ENCODE assay signal across 8 cellular contexts in genomic region chr12:76621582-76622024, GRCh38.
DNase-seq lines count a peak whose midpoint lies in the region; ATAC-seq lines count a peak whose summit lies in the region.

No MANE protein-coding gene starts in this region.

- DNase-seq in CD8-positive, alpha-beta memory T cell = peak; percentile 45 to 75 (median 51)
- DNase-seq in HPDE6-E6E7 (ENCODE audit: extremely low spot score) (peak; percentile 51), NCI-H82 treated with DMSO at 0.1 percent for 48 hours (lab: John Stamatoyannopoulos, UW; ENCODE audit: unreplicated experiment) (peak; percentile 56), midbrain (lab: John Stamatoyannopoulos, UW) (peak; percentile 75)
- DNase-seq in activated CD8-positive, alpha-beta T cell treated with anti-CD3 and anti-CD28 coated beads, Interleukin-2, amount 10 ng/mL, durations not matched to agents 7 days and 5 days = peak; percentile 74
- peak; percentile 78 for DNase-seq in stimulated activated CD8-positive, alpha-beta memory T cell treated with anti-CD3 and anti-CD28 coated beads, Interleukin-4, amount 100 ng/mL, for 48 hours

- CTCF ChIA-PET in CD8-positive, alpha-beta memory T cell (lab: Charles Lee) = interaction anchor here (0.6 to 2.9 kb wide), 11 partner anchors 9 to 623 kb away, joined by 3 to 58 read pairs (median 4); no protein-coding TSS in a partner anchor
- CTCF ChIA-PET in activated CD8-positive, alpha-beta T cell treated with anti-CD3 and anti-CD28 coated beads, Interleukin-2, amount 10 ng/mL, durations not matched to agents 7 days and 5 days (lab: Charles Lee) = interaction anchor here (0.6 to 2.4 kb wide), 21 partner anchors 11 to 1084 kb away, joined by 3 to 54 read pairs (median 3); partner anchors contain the start of gene ZDHHC17

- H3K9me3 ChIP-seq in CD8-positive, alpha-beta memory T cell (ENCODE audit: low read length) = no peaks in the 10 kb centered on the region
- no peaks in the 10 kb centered on the region for H3K9me3 ChIP-seq in endocrine pancreas (ENCODE audit: control insufficient read depth, low read length)

- no peak overlapping the region for H3K4me3 Mint-ChIP-seq in CD8-positive, alpha-beta memory T cell
- no peak overlapping the region for H3K4me3 Mint-ChIP-seq in activated CD8-positive, alpha-beta T cell treated with anti-CD3 and anti-CD28 coated beads, Interleukin-2, amount 10 ng/mL, durations not matched to agents 7 days and 5 days

- no peaks in the 10 kb centered on the region for H3K36me3 ChIP-seq in CD8-positive, alpha-beta memory T cell (ENCODE audit: insufficient read depth, low read length)
- no peaks in the 10 kb centered on the region for H3K36me3 ChIP-seq in endocrine pancreas (ENCODE audit: control insufficient read depth, insufficient read depth, low read length)

- no peaks in the 10 kb centered on the region for H3K36me3 Mint-ChIP-seq in CD8-positive, alpha-beta memory T cell
- H3K36me3 Mint-ChIP-seq in activated CD8-positive, alpha-beta T cell treated with anti-CD3 and anti-CD28 coated beads, Interleukin-2, amount 10 ng/mL, durations not matched to agents 7 days and 5 days (ENCODE audit: low read depth) = no peaks in the 10 kb centered on the region

- H3K27me3 Mint-ChIP-seq in CD8-positive, alpha-beta memory T cell = peaks cover 0 to 4% of the 10 kb centered on the region in 2 donors
- no peaks in the 10 kb centered on the region for H3K27me3 Mint-ChIP-seq in activated CD8-positive, alpha-beta T cell treated with anti-CD3 and anti-CD28 coated beads, Interleukin-2, amount 10 ng/mL, durations not matched to agents 7 days and 5 days (ENCODE audit: low read depth)

- no peak overlapping the region for H3K27ac Mint-ChIP-seq in CD8-positive, alpha-beta memory T cell
- H3K27ac Mint-ChIP-seq in activated CD8-positive, alpha-beta T cell treated with anti-CD3 and anti-CD28 coated beads, Interleukin-2, amount 10 ng/mL, durations not matched to agents 7 days and 5 days = no peak overlapping the region

- no peaks in the 10 kb centered on the region for H3K4me1 ChIP-seq in CD8-positive, alpha-beta memory T cell (ENCODE audit: insufficient read depth, low read length)
- H3K4me1 ChIP-seq in endocrine pancreas (ENCODE audit: control insufficient read depth, insufficient read depth, low read length) = peaks cover 10% of the 10 kb centered on the region

- no peaks in the 10 kb centered on the region for H3K9me3 Mint-ChIP-seq in CD8-positive, alpha-beta memory T cell
- no peaks in the 10 kb centered on the region for H3K9me3 Mint-ChIP-seq in activated CD8-positive, alpha-beta T cell treated with anti-CD3 and anti-CD28 coated beads, Interleukin-2, amount 10 ng/mL, durations not matched to agents 7 days and 5 days (ENCODE audit: insufficient read depth)

- H3K27ac ChIP-seq in CD8-positive, alpha-beta memory T cell (ENCODE audit: low read depth, low read length) = no peak overlapping the region

- POLR2A ChIA-PET in CD8-positive, alpha-beta memory T cell (lab: Charles Lee) = interaction anchor here (0.6 kb wide), 1 partner anchor 159 kb away, joined by 5 read pairs; no protein-coding TSS in a partner anchor
- POLR2A ChIA-PET in activated CD8-positive, alpha-beta T cell treated with anti-CD3 and anti-CD28 coated beads, Interleukin-2, amount 10 ng/mL, durations not matched to agents 7 days and 5 days (lab: Charles Lee) = interaction anchor here (0.7 kb wide), 1 partner anchor 123 kb away, joined by 3 read pairs; no protein-coding TSS in a partner anchor

- no peaks in the 10 kb centered on the region for H3K27me3 ChIP-seq in CD8-positive, alpha-beta memory T cell (ENCODE audit: insufficient read depth, low read length, poor library complexity, severe bottlenecking)
- no peaks in the 10 kb centered on the region for H3K27me3 ChIP-seq in endocrine pancreas (ENCODE audit: control insufficient read depth, insufficient read depth, low read length)

- no peak overlapping the region for H3K9ac ChIP-seq in endocrine pancreas (ENCODE audit: control insufficient read depth, insufficient read depth, low read length)

- peaks cover 0 to 3% (median 2%) of the 10 kb centered on the region in 3 donors for H3K4me1 Mint-ChIP-seq in CD8-positive, alpha-beta memory T cell
- H3K4me1 Mint-ChIP-seq in activated CD8-positive, alpha-beta T cell treated with anti-CD3 and anti-CD28 coated beads, Interleukin-2, amount 10 ng/mL, durations not matched to agents 7 days and 5 days (ENCODE audit: low read depth) = peaks cover 2% of the 10 kb centered on the region

- ATAC-seq in GM19452 (IDR thresholded peaks at IDR 0.05; ENCODE audit: unreplicated experiment) = peak; percentile 81
- ATAC-seq in activated CD8-positive, alpha-beta T cell treated with anti-CD3 and anti-CD28 coated beads, Interleukin-2, amount 10 ng/mL, durations not matched to agents 7 days and 5 days = peak; percentile 64

- no peak overlapping the region for H3K4me3 ChIP-seq in CD8-positive, alpha-beta memory T cell (ENCODE audit: low read length)
- peak overlapping the region; percentile 19 for H3K4me3 ChIP-seq in endocrine pancreas (ENCODE audit: control insufficient read depth, insufficient read depth, low read length)
